10 cellular contexts compared by ENCODE assay signal in genomic region chr2:190360561-190360960, GRCh38. TPM values are rescaled to one million over a fixed set of nuclear protein-coding genes. Genes with fewer than 3 reads are reported as not detected.
A peak's percentile ranks its signal among the peaks of the same experiment; 100 is the strongest.
DNase-seq lines count a peak whose midpoint lies in the region; ATAC-seq and TF ChIP-seq lines count a peak whose summit lies in the region.
"Had no signal": no experiment of that assay in that cellular context is flagged by ENCODE, and none has a peak within 500 bp of the region (broad histone marks: within the 10 kb centered on the region; RNA-seq: fewer than 3 reads in every experiment).

No MANE protein-coding gene starts in this region.

- POLR2A ChIA-PET in CD8-positive, alpha-beta T cell (lab: Charles Lee) = interaction anchor here (0.6 to 3.3 kb wide), 6 partner anchors 13 to 327 kb away, joined by 3 to 17 read pairs (median 4); partner anchors contain the start of genes HIBCH and INPP1

- no peaks in the 10 kb centered on the region for H3K36me3 ChIP-seq in CD8-positive, alpha-beta T cell (ENCODE audit: insufficient read depth, low read length)
- no peaks in the 10 kb centered on the region; the same call in 1 of the 2 replicates for H3K36me3 ChIP-seq in Loucy (ENCODE audit: insufficient read depth, low read length)
- no peaks in the 10 kb centered on the region for H3K36me3 ChIP-seq in osteoblast (ENCODE audit: insufficient read depth, low read length)

- H3K27me3 Mint-ChIP-seq in CD8-positive, alpha-beta T cell (ENCODE audit: low read depth) = no peaks in the 10 kb centered on the region
- H3K27me3 Mint-ChIP-seq in chondrocyte (ENCODE audit: low read depth) = no peaks in the 10 kb centered on the region

- peak overlapping the region; percentile 64 for H3K9ac ChIP-seq in Loucy (ENCODE audit: low read depth, low read length, poor library complexity, severe bottlenecking)

- H4K20me1 ChIP-seq in Loucy (ENCODE audit: insufficient read depth, low read length, poor library complexity, severe bottlenecking) (no peaks in the 10 kb centered on the region), osteoblast (ENCODE audit: insufficient read depth, low read length) (no peaks in the 10 kb centered on the region)
- H4K20me1 ChIP-seq: BLaER1 treated with 17β-estradiol and CSF1 and Interleukin-3, amounts not matched to agents 10 nM and 100 nM had no signal

- no peaks in the 10 kb centered on the region for H3K27me3 ChIP-seq in CD8-positive, alpha-beta T cell (ENCODE audit: insufficient read depth, low read length)
- no peaks in the 10 kb centered on the region for H3K27me3 ChIP-seq in Loucy (ENCODE audit: insufficient read depth, low read length, poor library complexity, severe bottlenecking)
- no peaks in the 10 kb centered on the region for H3K27me3 ChIP-seq in osteoblast (ENCODE audit: insufficient read depth, low read length)
- H3K27me3 ChIP-seq: BLaER1 treated with 17β-estradiol and CSF1 and Interleukin-3, amounts not matched to agents 10 nM and 100 nM had no signal

- H3K27ac ChIP-seq in CD8-positive, alpha-beta T cell (ENCODE audit: low read depth, low read length) = peak overlapping the region; percentile 69
- peak overlapping the region; percentile 53 for H3K27ac ChIP-seq in osteoblast (ENCODE audit: low read depth, low read length)
- H3K27ac ChIP-seq: BLaER1 treated with 17β-estradiol and CSF1 and Interleukin-3, amounts not matched to agents 10 nM and 100 nM had no signal

- H3K4me3 ChIP-seq in CD8-positive, alpha-beta T cell (ENCODE audit: low read depth, low read length) = peak overlapping the region; percentile 60
- H3K4me3 ChIP-seq in Loucy (ENCODE audit: low read length, poor library complexity, severe bottlenecking) (peak overlapping the region; percentile 69), osteoblast (ENCODE audit: insufficient read depth, low read length) (no peak overlapping the region)
- H3K4me3 ChIP-seq: BLaER1 treated with 17β-estradiol and CSF1 and Interleukin-3, amounts not matched to agents 10 nM and 100 nM had no signal

- intact Hi-C loops in CD8-positive, alpha-beta T cell (cut with DNase I, micrococcal nuclease) = loop anchor here in 1 of 2 experiments (2.0 kb wide), 1 partner anchor 16 kb away; no protein-coding TSS in a partner anchor

- ATAC-seq in CD8-positive, alpha-beta T cell = no peak
- ATAC-seq in HG03159 (IDR thresholded peaks at IDR 0.05; ENCODE audit: unreplicated experiment) = no peak
- no peak for ATAC-seq in omental fat pad (ENCODE audit: low FRiP score)
- ATAC-seq in HG03039 (IDR thresholded peaks at IDR 0.05; ENCODE audit: unreplicated experiment) = no peak

- H3K79me2 ChIP-seq in Loucy (ENCODE audit: insufficient read depth, low read length) (no peaks in the 10 kb centered on the region), osteoblast (ENCODE audit: insufficient read depth, low read length) (peaks cover 11% of the 10 kb centered on the region)

- no peak for TF ChIP-seq CTCF in CD8-positive, alpha-beta T cell (IDR thresholded peaks at IDR 0.05)
- no peak for TF ChIP-seq CTCF in Loucy (conservative IDR thresholded peaks at IDR 0.05; ENCODE audit: low read length)
- TF ChIP-seq CTCF in chondrocyte (IDR thresholded peaks at IDR 0.05) = no peak
- no peak for TF ChIP-seq CTCF in osteoblast (IDR thresholded peaks at IDR 0.05; ENCODE audit: extremely low read depth, low read depth, low read length)
- TF ChIP-seq CTCF in omental fat pad (IDR thresholded peaks at IDR 0.05) = no peak

- DNase-seq in CD8-positive, alpha-beta T cell = no peak
- DNase-seq in chondrocyte (ENCODE audit: low spot score) = no peak
- no peak for DNase-seq in osteoblast (ENCODE audit: insufficient read length, low spot score, missing footprints)
- no peak for DNase-seq in GDM1 (lab: John Stamatoyannopoulos, UW)
- no peak for DNase-seq in omental fat pad (ENCODE audit: low spot score)
- DNase-seq: NCI-H1436 treated with DMSO at 0.1 percent for 48 hours had no signal

- no peaks in the 10 kb centered on the region for H3K9me3 ChIP-seq in CD8-positive, alpha-beta T cell (ENCODE audit: low read length)
- H3K9me3 ChIP-seq in Loucy (ENCODE audit: insufficient read depth, low read depth, low read length) (no peaks in the 10 kb centered on the region), osteoblast (ENCODE audit: low read depth, low read length) (no peaks in the 10 kb centered on the region)
- H3K9me3 ChIP-seq: BLaER1 treated with 17β-estradiol and CSF1 and Interleukin-3, amounts not matched to agents 10 nM and 100 nM had no signal

- peaks cover 7% of the 10 kb centered on the region for H3K36me3 Mint-ChIP-seq in CD8-positive, alpha-beta T cell
- peaks cover 2% of the 10 kb centered on the region for H3K36me3 Mint-ChIP-seq in chondrocyte (ENCODE audit: low read depth)

- H3K4me1 Mint-ChIP-seq in CD8-positive, alpha-beta T cell (ENCODE audit: low read depth) = peaks cover 34% of the 10 kb centered on the region
- H3K4me1 Mint-ChIP-seq in chondrocyte (ENCODE audit: low read depth) = peaks cover 26% of the 10 kb centered on the region

- H3K4me2 ChIP-seq in Loucy (ENCODE audit: low read depth, low read length, poor library complexity, severe bottlenecking) = peak overlapping the region; percentile 77
- no peak overlapping the region for H3K4me2 ChIP-seq in osteoblast (ENCODE audit: insufficient read depth, low read length)

- no peaks in the 10 kb centered on the region for H3F3A ChIP-seq in Loucy (ENCODE audit: low read depth)

- H2AFZ ChIP-seq in Loucy (ENCODE audit: low read length) (no peak overlapping the region), osteoblast (ENCODE audit: low read length) (no peak overlapping the region)

- H3K4me1 ChIP-seq in CD8-positive, alpha-beta T cell (ENCODE audit: insufficient read depth, low read length) = peaks cover 15% of the 10 kb centered on the region
- H3K4me1 ChIP-seq in Loucy (ENCODE audit: insufficient read depth, low read length, poor library complexity, severe bottlenecking) (peaks cover 11% of the 10 kb centered on the region), osteoblast (ENCODE audit: insufficient read depth, low read length) (peaks cover 10% of the 10 kb centered on the region)

- H3K4me3 Mint-ChIP-seq in CD8-positive, alpha-beta T cell = peak overlapping the region; percentile 89
- H3K4me3 Mint-ChIP-seq in chondrocyte (ENCODE audit: unreplicated experiment) = no peak overlapping the region

- H3K9me2 ChIP-seq in Loucy (replicated peaks; ENCODE audit: low read depth, low read length) = no peaks in the 10 kb centered on the region

- peak overlapping the region; percentile 10 for H3K27ac Mint-ChIP-seq in CD8-positive, alpha-beta T cell
- peak overlapping the region; percentile 93 for H3K27ac Mint-ChIP-seq in chondrocyte (ENCODE audit: unreplicated experiment)

- CTCF ChIA-PET in CD8-positive, alpha-beta T cell (lab: Charles Lee) = interaction anchor here (0.9 to 2.2 kb wide), 2 partner anchors 16 to 22 kb away, joined by 3 to 6 read pairs; no protein-coding TSS in a partner anchor

- H3K9me3 Mint-ChIP-seq in CD8-positive, alpha-beta T cell = no peaks in the 10 kb centered on the region
- no peaks in the 10 kb centered on the region for H3K9me3 Mint-ChIP-seq in chondrocyte (ENCODE audit: low read depth)

RNA-seq across cellular contexts. Expression of gene INPP1, which starts 17.2 kb away (rescaled TPM):
- 1 to 10 TPM; 1.6 to 2.9 TPM for total RNA-seq in CD8-positive, alpha-beta T cell
- total RNA-seq in chondrocyte (14.2 to 15.4 TPM (median 14.4 TPM) in 3 replicates), osteoblast (11.6 and 15.0 TPM in 2 replicates), omental fat pad (10 to 100 TPM; 11.6 to 30.4 (median 17.4) TPM)

RNA-seq across cellular contexts. Expression of gene HIBCH, which starts 40.9 kb away (rescaled TPM):
- 1 to 10 TPM; 3.7 to 5.8 TPM for total RNA-seq in CD8-positive, alpha-beta T cell
- total RNA-seq in chondrocyte (19.1 to 32.4 TPM (median 20.7 TPM) in 3 replicates), osteoblast (14.5 and 15.6 TPM in 2 replicates), omental fat pad (10 to 100 TPM; 11.6 to 22.1 (median 20.1) TPM)

RNA-seq across cellular contexts. Expression of gene MFSD6, which starts 47.6 kb away (rescaled TPM):
- 10 to 100 TPM; 45.6 to 50.6 TPM for total RNA-seq in CD8-positive, alpha-beta T cell
- total RNA-seq in chondrocyte (5.9 to 8.4 TPM (median 6.9 TPM) in 3 replicates), osteoblast (11.2 and 13.6 TPM in 2 replicates), omental fat pad (100 to 1,000 TPM in 1 of 4 donors, 10 to 100 TPM in 3; 43.1 to 123 (median 60.5) TPM)
